ENCODE assay signal across 25 cellular contexts in genomic region chr2:45905643-45905969, GRCh38.
DNase-seq lines count a peak whose midpoint lies in the region; FAIRE-seq and TF ChIP-seq lines count a peak whose summit lies in the region.
"Had no signal": no experiment of that assay in that cellular context is flagged by ENCODE, and none has a peak within 500 bp of the region (broad histone marks: within the 10 kb centered on the region; RNA-seq: fewer than 3 reads in every experiment).

No MANE protein-coding gene starts in this region.

- TF ChIP-seq POLR2A in erythroblast (IDR thresholded peaks at IDR 0.05; ENCODE audit: low read length): no peak

- H3K36me3 ChIP-seq in muscle layer of colon (ENCODE audit: insufficient read depth, low read length): no peaks in the 10 kb centered on the region
- H3K36me3 ChIP-seq: adrenal gland, esophagus squamous epithelium, spleen, suprapubic skin had no signal

- FAIRE-seq in GM18507 (lab: Jason Lieb, UNC): peak; percentile 47
- FAIRE-seq: A204.1, colon, frontal cortex, TTC549 had no signal

- H3K9me3 ChIP-seq in muscle layer of colon (ENCODE audit: low read length): no peaks in the 10 kb centered on the region
- H3K9me3 ChIP-seq: adrenal gland, BE2C, esophagus squamous epithelium, spleen, suprapubic skin had no signal

- peak overlapping the region; percentile 6 for H3K27ac ChIP-seq in muscle layer of colon (ENCODE audit: low read depth, low read length)
- H3K27ac ChIP-seq: adrenal gland, esophagus squamous epithelium, GM23248, hepatocyte, spleen, suprapubic skin had no signal

- DNase-seq in NCI-H2196 (lab: John Stamatoyannopoulos, UW; ENCODE audit: unreplicated experiment): peak; percentile 25
- DNase-seq in NCI-H2196 treated with DMSO at 0.1 percent for 48 hours (lab: John Stamatoyannopoulos, UW; ENCODE audit: unreplicated experiment): no peak
- no peak for DNase-seq in GM18507 (ENCODE audit: extremely low spot score, insufficient read length, low read depth)
- DNase-seq in NCI-H69 (lab: John Stamatoyannopoulos, UW): peak; percentile 88
- no peak for DNase-seq in RPMI8226
- no peak for DNase-seq in erythroblast (lab: John Stamatoyannopoulos, UW)
- DNase-seq in activated naive CD4-positive, alpha-beta T cell treated with Interleukin-2 at 50 U/mL for 16 hours: no peak
- DNase-seq: activated CD4-positive, alpha-beta T cell treated with anti-CD3 and anti-CD28 coated beads for 36 hours; activated naive CD4-positive, alpha-beta T cell; activated T-cell treated with anti-CD3 and anti-CD28 coated beads, Interleukin-2, amount 50 U/mL, for 4 hours; adrenal gland; BE2C; esophagus squamous epithelium; natural killer cell; SIG-M5; spleen; stimulated activated CD4-positive, alpha-beta T cell treated with anti-CD3 and anti-CD28 coated beads, Interleukin-2, amount 100 ng/mL, for 48 hours had no signal

- no peak overlapping the region for H3K4me3 ChIP-seq in muscle layer of colon (ENCODE audit: low read depth in 1 of 2, low read length in 2 of 2)
- H3K4me3 ChIP-seq: adrenal gland, esophagus squamous epithelium, GM23248, hepatocyte, spleen, suprapubic skin had no signal

- peaks cover 21% of the 10 kb centered on the region for H3K4me1 ChIP-seq in muscle layer of colon (ENCODE audit: insufficient read depth, low read length)
- H3K4me1 ChIP-seq: adrenal gland, BE2C had no signal

- no peaks in the 10 kb centered on the region for H3K27me3 ChIP-seq in muscle layer of colon (ENCODE audit: control insufficient read depth in 1 of 2, insufficient read depth in 2 of 2, low read length in 2 of 2)
- H3K27me3 ChIP-seq: adrenal gland, BE2C, esophagus squamous epithelium, hepatocyte, spleen, suprapubic skin had no signal

- no peak overlapping the region for H3K9ac ChIP-seq in muscle layer of colon (ENCODE audit: low read length)
- H3K9ac ChIP-seq: GM23248 had no signal

Comparison
In these comparisons a context has a peak if more than half of its experiments do, and no peak if none do; other contexts are left out.
1. DNase-seq: peak in NCI-H2196 (single experiment) and NCI-H69 (single experiment); none in NCI-H2196 treated with DMSO at 0.1 percent for 48 hours (single experiment), GM18507 (single experiment), RPMI8226 (single experiment), erythroblast (0 of 2) and activated naive CD4-positive, alpha-beta T cell treated with Interleukin-2 at 50 U/mL for 16 hours (single experiment).